In the genomic region with DNA sequence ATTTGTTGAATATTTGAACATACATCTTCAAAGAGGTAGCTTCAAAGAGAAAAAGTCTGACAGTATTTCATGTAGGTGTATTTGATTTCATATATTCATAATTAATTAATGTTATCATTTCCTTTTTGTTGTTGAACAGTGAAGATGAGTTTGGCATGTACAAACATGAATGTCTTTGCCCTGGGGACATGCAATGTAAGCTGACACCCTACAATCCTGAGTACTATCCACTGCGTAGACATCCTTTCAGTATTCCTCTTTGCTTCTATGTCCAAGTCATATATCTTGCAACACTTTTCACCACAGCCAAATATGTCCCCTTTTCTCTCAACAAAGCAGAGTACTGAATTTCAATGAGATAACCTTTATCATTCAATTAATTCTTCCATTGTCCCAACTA, we compare ENCODE assay signal across 13 cellular contexts.
"Had no signal": no experiment of that assay in that cellular context is flagged by ENCODE, and none has a peak within 500 bp of the region (broad histone marks: within the 10 kb centered on the region; RNA-seq: fewer than 3 reads in every experiment).

No MANE protein-coding gene starts in this region.

- H3K4me3 ChIP-seq: mucosa of descending colon, skin epidermis, testis, upper lobe of right lung had no signal

- H3K36me3 ChIP-seq: neutrophil, upper lobe of right lung had no signal

- H3K27me3 ChIP-seq: neutrophil, testis, upper lobe of right lung had no signal

- ATAC-seq: effector memory CD8-positive, alpha-beta T cell; left colon; mucosa of descending colon; naive thymus-derived CD8-positive, alpha-beta T cell; stimulated activated naive CD8-positive, alpha-beta T cell treated with anti-CD3 and anti-CD28 coated beads, Interleukin-15, amount 100 ng/mL, for 72 hours; upper lobe of right lung had no signal

- DNase-seq: effector memory CD8-positive, alpha-beta T cell; erythroblast; hypothalamus; left colon; mucosa of descending colon; naive thymus-derived CD8-positive, alpha-beta T cell; posterior cingulate gyrus; stimulated activated CD4-positive, alpha-beta T cell treated with anti-CD3 and anti-CD28 coated beads, Interleukin-4, amount 100 ng/mL, for 4 hours; stimulated activated naive CD8-positive, alpha-beta T cell treated with anti-CD3 and anti-CD28 coated beads, Interleukin-15, amount 100 ng/mL, for 72 hours; testis; upper lobe of right lung had no signal

- H3K27ac ChIP-seq: neutrophil, skin epidermis, testis, upper lobe of right lung had no signal

- H3K4me1 ChIP-seq: testis, upper lobe of right lung had no signal

- H3K9me3 ChIP-seq: mucosa of descending colon, neutrophil, testis, upper lobe of right lung had no signal
